In the genomic region with DNA sequence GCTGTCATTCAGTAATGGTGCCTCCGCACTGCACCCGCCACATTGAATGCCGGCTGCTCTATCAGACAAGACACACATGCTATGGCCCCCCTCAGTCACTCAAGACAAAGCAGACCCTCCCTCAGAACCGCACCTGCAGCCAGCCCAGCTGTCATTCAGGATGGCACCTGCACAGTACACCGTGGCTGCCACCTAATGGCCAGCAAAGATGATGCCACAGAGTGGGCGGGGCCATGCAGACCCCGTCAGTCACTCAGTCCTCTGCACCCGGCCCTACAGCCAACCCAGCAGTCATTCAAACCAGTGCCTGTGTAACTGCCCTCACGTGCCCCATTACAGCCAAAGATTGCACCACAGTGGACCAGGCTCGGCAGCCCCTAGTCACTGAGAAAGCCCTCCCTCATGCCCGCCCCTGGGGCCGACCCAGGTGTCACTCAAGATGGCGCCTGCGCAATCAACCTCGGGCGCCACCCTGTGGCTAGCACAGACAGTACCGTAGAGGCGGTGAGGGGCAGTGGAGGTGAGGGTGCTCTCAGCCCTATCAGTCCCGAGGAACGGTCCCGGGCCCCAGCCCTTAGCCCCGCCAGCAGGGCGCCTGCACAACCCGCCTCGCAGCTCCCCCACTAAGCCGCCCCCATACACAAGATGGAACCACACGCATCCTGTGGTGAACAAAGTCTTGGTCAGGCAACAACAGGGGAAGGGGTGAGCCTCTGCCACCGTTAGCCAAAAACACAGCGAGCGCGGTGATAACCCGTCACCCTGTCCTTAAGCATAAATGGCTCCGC, we compare ENCODE assay signal across 8 cellular contexts.
DNase-seq lines count a peak whose midpoint lies in the region; ATAC-seq and TF ChIP-seq lines count a peak whose summit lies in the region.

No MANE protein-coding gene starts in this region.

- DNase-seq in astrocyte of the spinal cord (ENCODE audit: low read depth, low spot score) (peak; percentile 4), kidney tubule cell (ENCODE audit: low spot score) (peak; percentile 81), RWPE1 (ENCODE audit: low spot score) (no peak), NCI-H2107 (lab: John Stamatoyannopoulos, UW) (no peak)

- H3K4me3 ChIP-seq in HUES48 (ENCODE audit: low read depth, low read length): peak overlapping the region; percentile 46
- H3K4me3 ChIP-seq in astrocyte of the spinal cord (ENCODE audit: low read depth, low read length): peak overlapping the region; percentile 20
- peak overlapping the region; percentile 32 to 77 for H3K4me3 ChIP-seq in stomach smooth muscle (ENCODE audit: low read length in 2 of 2)

- H3K27me3 ChIP-seq in HUES48 (ENCODE audit: control insufficient read depth, insufficient read depth, low read length) (no peaks in the 10 kb centered on the region), stomach smooth muscle (ENCODE audit: control insufficient read depth in 1 of 2, insufficient read depth in 2 of 2, low read length in 2 of 2) (no peaks in the 10 kb centered on the region)

- POLR2A ChIA-PET in RWPE1 (lab: Yijun Ruan, JAX; ENCODE audit: low non-redundant PET): no interaction called here

- CTCF ChIA-PET in RWPE1 (lab: Yijun Ruan, JAX): no interaction called here

- H3K9ac ChIP-seq in HUES48 (ENCODE audit: low read depth, low read length) (no peak overlapping the region), stomach smooth muscle (ENCODE audit: low read length in 2 of 2) (peak overlapping the region; percentile 14 to 62)

- TF ChIP-seq CTCF in astrocyte of the spinal cord (IDR thresholded peaks at IDR 0.05; ENCODE audit: low read depth, low read length) (no peak), RWPE1 (conservative IDR thresholded peaks at IDR 0.05; ENCODE audit: low read depth) (no peak)

- ATAC-seq in HG02938 (IDR thresholded peaks at IDR 0.05; ENCODE audit: unreplicated experiment) (no peak), GM21825 (IDR thresholded peaks at IDR 0.05; ENCODE audit: unreplicated experiment) (no peak)

- in situ Hi-C loops in astrocyte of the spinal cord (cut with HindIII; ENCODE audit: low sequenced_read_pairs): no loop called here

- H3K27ac ChIP-seq in HUES48 (ENCODE audit: low read depth, low read length): peak overlapping the region; percentile 12
- H3K27ac ChIP-seq in stomach smooth muscle (ENCODE audit: low read length): peak overlapping the region; percentile 83
- no peak overlapping the region for H3K27ac ChIP-seq in RWPE1

- H3K9me3 ChIP-seq in HUES48 (ENCODE audit: control insufficient read depth, insufficient read depth, low read length) (peaks cover 100% of the 10 kb centered on the region), stomach smooth muscle (ENCODE audit: control insufficient read depth in 2 of 2, low read length in 2 of 2) (no peaks in the 10 kb centered on the region)

- H3K36me3 ChIP-seq in HUES48 (ENCODE audit: control insufficient read depth, insufficient read depth, low read length): no peaks in the 10 kb centered on the region
- H3K36me3 ChIP-seq in stomach smooth muscle (ENCODE audit: control insufficient read depth in 2 of 2, insufficient read depth in 2 of 2, low read length in 2 of 2): peaks cover 0 to 7% of the 10 kb centered on the region in 2 donors

- no peaks in the 10 kb centered on the region for H3K4me1 ChIP-seq in HUES48 (ENCODE audit: control insufficient read depth, insufficient read depth, low read length)
- H3K4me1 ChIP-seq in stomach smooth muscle (ENCODE audit: control insufficient read depth, insufficient read depth, low read length): peaks cover 13% of the 10 kb centered on the region

Comparison
In these comparisons a context has a peak if more than half of its experiments do, and no peak if none do; other contexts are left out.
1. DNase-seq: peak in astrocyte of the spinal cord (single experiment) and kidney tubule cell (single experiment); none in RWPE1 (single experiment) and NCI-H2107 (single experiment).
2. Peak in every context shown above with its lines, with median percentiles within 50 percentile points of each other: H3K4me3 ChIP-seq.